In genomic region chr18:32237024-32237423, GRCh38 we compare ENCODE assay signal across 25 cellular contexts. TPM values are rescaled to one million over a fixed set of nuclear protein-coding genes. Genes with fewer than 3 reads are reported as not detected.
DNase-seq lines count a peak whose midpoint lies in the region; ATAC-seq and TF ChIP-seq lines count a peak whose summit lies in the region.
"Had no signal": no experiment of that assay in that cellular context is flagged by ENCODE, and none has a peak within 500 bp of the region (broad histone marks: within the 10 kb centered on the region; RNA-seq: fewer than 3 reads in every experiment).

No MANE protein-coding gene starts in this region.

- no peak overlapping the region for H3K4me3 Mint-ChIP-seq in T-cell
- H3K4me3 Mint-ChIP-seq: CD8-positive, alpha-beta T cell had no signal

- TF ChIP-seq CTCF in Peyer's patch (IDR thresholded peaks at IDR 0.05) (no peak), epithelial cell of esophagus (IDR thresholded peaks at IDR 0.05; ENCODE audit: insufficient read depth, low read depth, low read length, missing control alignments) (no peak), omental fat pad (IDR thresholded peaks at IDR 0.05) (no peak)

- H3K27me3 Mint-ChIP-seq in T-cell, result peaks cover 18 to 20% of the 10 kb centered on the region in 2 donors

- no peak for TF ChIP-seq POLR2A in Peyer's patch (IDR thresholded peaks at IDR 0.05)

- H3K4me1 Mint-ChIP-seq in T-cell, result no peaks in the 10 kb centered on the region

- H3K4me3 ChIP-seq in Peyer's patch, result no peak overlapping the region
- H3K4me3 ChIP-seq in epithelial cell of esophagus (ENCODE audit: low read length), result no peak overlapping the region
- H3K4me3 ChIP-seq: A549; BLaER1 treated with 17β-estradiol and CSF1 and Interleukin-3, amounts not matched to agents 10 nM and 100 nM had no signal

- peak overlapping the region in 3 of 4 donors; percentile 1 to 69 (median 1) for H3K27ac ChIP-seq in Peyer's patch
- H3K27ac ChIP-seq: A549; BLaER1 treated with 17β-estradiol and CSF1 and Interleukin-3, amounts not matched to agents 10 nM and 100 nM; HL-60 had no signal

- H3K27me3 ChIP-seq in Peyer's patch, result no peaks in the 10 kb centered on the region
- H3K27me3 ChIP-seq: BLaER1 treated with 17β-estradiol and CSF1 and Interleukin-3, amounts not matched to agents 10 nM and 100 nM had no signal

- CTCF ChIA-PET in T-cell (lab: Charles Lee), result no interaction called here

- POLR2A ChIA-PET in T-cell (lab: Charles Lee), result no interaction called here

- H3K9me3 Mint-ChIP-seq in T-cell, result peaks cover 0 to 4% (median 4%) of the 10 kb centered on the region in 3 donors

- DNase-seq in NCI-H226 (peak; percentile 7), Peyer's patch (no peak), epithelial cell of esophagus (ENCODE audit: low read depth) (peak; percentile 53), omental fat pad (ENCODE audit: low spot score) (no peak), T-cell (no peak), NCI-H1436 treated with DMSO at 0.1 percent for 48 hours (lab: John Stamatoyannopoulos, UW) (no peak)
- DNase-seq: AML-193; CD8-positive, alpha-beta T cell; DMS79 treated with DMSO at 0.1 percent for 48 hours; GF-D8; NCI-H1092 treated with DMSO at 0.1 percent for 48 hours; NCI-H146; NCI-H1930; NCI-H446 treated with DMSO at 0.1 percent for 48 hours; NCI-H526 treated with DMSO at 0.1 percent for 48 hours; SHP77 had no signal

- no peaks in the 10 kb centered on the region for H3K4me1 ChIP-seq in Peyer's patch
- H3K4me1 ChIP-seq: A549; BLaER1 treated with 17β-estradiol and CSF1 and Interleukin-3, amounts not matched to agents 10 nM and 100 nM had no signal

- no peaks in the 10 kb centered on the region for H3K36me3 Mint-ChIP-seq in T-cell
- H3K36me3 Mint-ChIP-seq: CD8-positive, alpha-beta T cell had no signal

- H3K36me3 ChIP-seq in Peyer's patch, result no peaks in the 10 kb centered on the region
- H3K36me3 ChIP-seq: BLaER1 treated with 17β-estradiol and CSF1 and Interleukin-3, amounts not matched to agents 10 nM and 100 nM had no signal

- no peak overlapping the region for H3K27ac Mint-ChIP-seq in T-cell
- H3K27ac Mint-ChIP-seq: CD8-positive, alpha-beta T cell had no signal

- H3K9me3 ChIP-seq in Peyer's patch, result no peaks in the 10 kb centered on the region
- H3K9me3 ChIP-seq: A549 had no signal

- ATAC-seq in omental fat pad (ENCODE audit: low FRiP score) (peak; percentile 37), T-cell (replicated peaks in 1 of 4) (no peak), GM21526 (IDR thresholded peaks at IDR 0.05; ENCODE audit: low FRiP score, unreplicated experiment) (no peak)
- ATAC-seq: A549; CD8-positive, alpha-beta T cell; HCT116 had no signal

RNA-seq across cellular contexts. Expression of gene MEP1B, which starts 47.2 kb away (rescaled TPM):
- total RNA-seq in Peyer's patch, result 1,000 to 10,000 TPM in 1 of 4 donors, 100 to 1,000 TPM in 2, 1 to 10 TPM in 1; 4.1 to 1,014 (median 487) TPM
- under 1 TPM in 1 of 4 donors, not detected in 3; 0.32 TPM for total RNA-seq in omental fat pad
- under 1 TPM in 1 of 5 donors, not detected in 4; 0.18 TPM for total RNA-seq in T-cell
- total RNA-seq: CD8-positive, alpha-beta T cell; H4; OCI-LY7; RPMI7951; SK-MEL-5 had no signal

Comparison
In these comparisons a context has a peak if more than half of its experiments do, and no peak if none do; other contexts are left out.
1. DNase-seq: peak in NCI-H226 (single experiment) and epithelial cell of esophagus (single experiment); none in Peyer's patch (0 of 3), omental fat pad (single experiment), T-cell (0 of 34) and NCI-H1436 treated with DMSO at 0.1 percent for 48 hours (single experiment).